ENCODE assay signal across 12 cellular contexts in genomic region chr12:46458500-46459106, GRCh38.
DNase-seq lines count a peak whose midpoint lies in the region; ATAC-seq lines count a peak whose summit lies in the region.
"Had no signal": no experiment of that assay in that cellular context is flagged by ENCODE, and none has a peak within 500 bp of the region (broad histone marks: within the 10 kb centered on the region; RNA-seq: fewer than 3 reads in every experiment).

No MANE protein-coding gene starts in this region.

- ATAC-seq in activated naive CD8-positive, alpha-beta T cell treated with anti-CD3 and anti-CD28 coated beads, Interleukin-2, amount 50 U/mL, for 24 hours, result peak; percentile 15
- ATAC-seq in stimulated activated naive CD8-positive, alpha-beta T cell treated with anti-CD3 and anti-CD28 coated beads, Interleukin-15, Interleukin-2, amounts not matched to agents 100 U/mL and 50 U/mL, for 24 hours, result peak; percentile 29
- no peak for ATAC-seq in HG02763 (IDR thresholded peaks at IDR 0.05; ENCODE audit: unreplicated experiment)

- intact Hi-C loops in activated CD4-positive, alpha-beta T cell treated with anti-CD3 and anti-CD28 coated beads, Interleukin-2, amount 10 ng/mL, durations not matched to agents 24 days and 14 days (cut with micrococcal nuclease), result loop anchor here (1.0 to 10.0 kb wide), 12 partner anchors 12 to 1354 kb away; partner anchors contain the start of genes SCAF11, SLC38A1 and SLC38A2

- peak overlapping the region; percentile 99 for H3K27ac Mint-ChIP-seq in activated CD4-positive, alpha-beta T cell treated with anti-CD3 and anti-CD28 coated beads, Interleukin-2, amount 10 ng/mL, durations not matched to agents 24 days and 14 days
- H3K27ac Mint-ChIP-seq in activated naive CD8-positive, alpha-beta T cell treated with anti-CD3 and anti-CD28 coated beads, Interleukin-2, amount 50 U/mL, for 24 hours, result peak overlapping the region; percentile 93

- H3K27me3 Mint-ChIP-seq in activated CD4-positive, alpha-beta T cell treated with anti-CD3 and anti-CD28 coated beads, Interleukin-2, amount 10 ng/mL, durations not matched to agents 24 days and 14 days, result no peaks in the 10 kb centered on the region
- H3K27me3 Mint-ChIP-seq in activated naive CD8-positive, alpha-beta T cell treated with anti-CD3 and anti-CD28 coated beads, Interleukin-2, amount 50 U/mL, for 24 hours, result no peaks in the 10 kb centered on the region

- H3K4me3 Mint-ChIP-seq in activated CD4-positive, alpha-beta T cell treated with anti-CD3 and anti-CD28 coated beads, Interleukin-2, amount 10 ng/mL, durations not matched to agents 24 days and 14 days, result peak overlapping the region; percentile 85
- peak overlapping the region; percentile 67 for H3K4me3 Mint-ChIP-seq in activated naive CD8-positive, alpha-beta T cell treated with anti-CD3 and anti-CD28 coated beads, Interleukin-2, amount 50 U/mL, for 24 hours

- peaks cover 56% of the 10 kb centered on the region for H3K4me1 Mint-ChIP-seq in activated CD4-positive, alpha-beta T cell treated with anti-CD3 and anti-CD28 coated beads, Interleukin-2, amount 10 ng/mL, durations not matched to agents 24 days and 14 days
- peaks cover 69% of the 10 kb centered on the region for H3K4me1 Mint-ChIP-seq in activated naive CD8-positive, alpha-beta T cell treated with anti-CD3 and anti-CD28 coated beads, Interleukin-2, amount 50 U/mL, for 24 hours

- peak; percentile 70 for DNase-seq in activated CD4-positive, alpha-beta T cell treated with anti-CD3 and anti-CD28 coated beads, Interleukin-2, amount 10 ng/mL, durations not matched to agents 24 days and 14 days
- DNase-seq in activated CD4-positive, alpha-beta T cell treated with anti-CD3 and anti-CD28 coated beads, Interleukin-2, amount 50 U/mL, for 48 hours, result no peak
- DNase-seq in MV-4-11 (lab: John Stamatoyannopoulos, UW), result peak; percentile 65
- no peak for DNase-seq in activated naive CD8-positive, alpha-beta T cell treated with anti-CD3 and anti-CD28 coated beads, Interleukin-2, amount 50 U/mL, for 24 hours
- no peak for DNase-seq in stimulated activated naive CD8-positive, alpha-beta T cell treated with anti-CD3 and anti-CD28 coated beads, Interleukin-15, Interleukin-2, amounts not matched to agents 100 U/mL and 50 U/mL, for 24 hours
- no peak for DNase-seq in SKM-1 (lab: John Stamatoyannopoulos, UW; ENCODE audit: unreplicated experiment)
- no peak for DNase-seq in OCI-M2 (lab: John Stamatoyannopoulos, UW; ENCODE audit: unreplicated experiment)
- DNase-seq: activated CD8-positive, alpha-beta memory T cell treated with anti-CD3 and anti-CD28 coated beads, Interleukin-2, amount 50 U/mL, for 4 hours; DMS53; glutamatergic neuron; KG1 had no signal

- H3K36me3 Mint-ChIP-seq in activated CD4-positive, alpha-beta T cell treated with anti-CD3 and anti-CD28 coated beads, Interleukin-2, amount 10 ng/mL, durations not matched to agents 24 days and 14 days (ENCODE audit: low read depth), result no peaks in the 10 kb centered on the region
- no peaks in the 10 kb centered on the region for H3K36me3 Mint-ChIP-seq in activated naive CD8-positive, alpha-beta T cell treated with anti-CD3 and anti-CD28 coated beads, Interleukin-2, amount 50 U/mL, for 24 hours (ENCODE audit: low read depth)

- H3K9me3 Mint-ChIP-seq in activated CD4-positive, alpha-beta T cell treated with anti-CD3 and anti-CD28 coated beads, Interleukin-2, amount 10 ng/mL, durations not matched to agents 24 days and 14 days, result no peaks in the 10 kb centered on the region
- no peaks in the 10 kb centered on the region for H3K9me3 Mint-ChIP-seq in activated naive CD8-positive, alpha-beta T cell treated with anti-CD3 and anti-CD28 coated beads, Interleukin-2, amount 50 U/mL, for 24 hours

Comparison
In these comparisons a context has a peak if more than half of its experiments do, and no peak if none do; other contexts are left out.
1. DNase-seq: peak in activated CD4-positive, alpha-beta T cell treated with anti-CD3 and anti-CD28 coated beads, Interleukin-2, amount 10 ng/mL, durations not matched to agents 24 days and 14 days (single experiment) and MV-4-11 (single experiment); none in activated CD4-positive, alpha-beta T cell treated with anti-CD3 and anti-CD28 coated beads, Interleukin-2, amount 50 U/mL, for 48 hours (0 of 2), activated naive CD8-positive, alpha-beta T cell treated with anti-CD3 and anti-CD28 coated beads, Interleukin-2, amount 50 U/mL, for 24 hours (single experiment), stimulated activated naive CD8-positive, alpha-beta T cell treated with anti-CD3 and anti-CD28 coated beads, Interleukin-15, Interleukin-2, amounts not matched to agents 100 U/mL and 50 U/mL, for 24 hours (single experiment), SKM-1 (single experiment) and OCI-M2 (single experiment).